ENCODE assay signal across 24 cellular contexts in genomic region chr20:51137461-51137860, GRCh38.
"Had no signal": no experiment of that assay in that cellular context is flagged by ENCODE, and none has a peak within 500 bp of the region (broad histone marks: within the 10 kb centered on the region; RNA-seq: fewer than 3 reads in every experiment).

No MANE protein-coding gene starts in this region.

- ATAC-seq: natural killer cell; pancreas; right lobe of liver; stimulated activated effector memory CD8-positive, alpha-beta T cell treated with anti-CD3 and anti-CD28 coated beads, Interleukin-12 subunit alpha, Interleukin-12 subunit beta, amount 100 ng/mL, for 72 hours; stimulated activated naive B cell treated with anti-CD40 and anti-IgM and Interleukin-4, amounts not matched to agents 10 μg/mL and 1 μg/mL and 100 μg/mL, for 72 hours had no signal

- H3K27me3 ChIP-seq: pancreas, right atrium auricular region, right lobe of liver, sigmoid colon, thyroid gland, upper lobe of left lung, vagina had no signal

- DNase-seq: natural killer cell; nucleus accumbens; pancreas; retina; right lobe of liver; small intestine; stimulated activated CD4-positive, alpha-beta T cell treated with anti-CD3 and anti-CD28 coated beads, Interleukin-15, amount 100 ng/mL, for 24 hours; stimulated activated CD4-positive, alpha-beta T cell treated with anti-CD3 and anti-CD28 coated beads, Interleukin-2, amount 100 ng/mL, for 24 hours; stimulated activated CD4-positive, alpha-beta T cell treated with anti-CD3 and anti-CD28 coated beads, Interleukin-2, amount 100 ng/mL, for 48 hours; stimulated activated CD4-positive, alpha-beta T cell treated with anti-CD3 and anti-CD28 coated beads, Interleukin-4, amount 100 ng/mL, for 24 hours; stimulated activated naive B cell treated with anti-CD40 and anti-IgM and Interleukin-4, amounts not matched to agents 10 μg/mL and 1 μg/mL and 100 μg/mL, for 72 hours; stimulated activated naive CD4-positive, alpha-beta T cell treated with Interleukin-2 at 50 U/mL for 16 hours; stomach; thyroid gland; trophoblast cell; upper lobe of left lung had no signal

- H3K9me3 ChIP-seq: neutrophil, pancreas, prostate gland, right atrium auricular region, right lobe of liver, sigmoid colon, stomach, thoracic aorta, thyroid gland, tibial nerve, upper lobe of left lung, vagina had no signal

- H3K36me3 ChIP-seq: neutrophil, pancreas, prostate gland, right atrium auricular region, right lobe of liver, sigmoid colon, stomach, thoracic aorta, thyroid gland, tibial nerve, upper lobe of left lung, vagina had no signal

- H3K27ac ChIP-seq: neutrophil, pancreas, prostate gland, right atrium auricular region, right lobe of liver, sigmoid colon, stomach, thoracic aorta, thyroid gland, tibial nerve, upper lobe of left lung, vagina had no signal

- H3K4me3 ChIP-seq: pancreas, prostate gland, right atrium auricular region, right lobe of liver, sigmoid colon, stomach, thoracic aorta, thyroid gland, tibial nerve, upper lobe of left lung, vagina had no signal

- H3K4me1 ChIP-seq: pancreas, right atrium auricular region, right lobe of liver, sigmoid colon, thyroid gland, tibial nerve, upper lobe of left lung, vagina had no signal
